ENCODE assay signal across 8 cellular contexts in genomic region chr19:57191141-57192063, GRCh38. TPM values are rescaled to one million over a fixed set of nuclear protein-coding genes. Genes with fewer than 3 reads are reported as not detected.
DNase-seq lines count a peak whose midpoint lies in the region; ATAC-seq and TF ChIP-seq lines count a peak whose summit lies in the region.

ZNF264 (plus strand) TSS chr19:57191500; CDS start chr19:57191914, 414 bp downstream.

- POLR2A ChIA-PET in AG04450 (lab: Yijun Ruan, JAX) = interaction anchor here (0.6 to 1.2 kb wide), 3 partner anchors 49 to 129 kb away, joined by 3 to 7 read pairs (median 3); partner anchors contain the start of gene ZNF543

- ATAC-seq in GM18868 (IDR thresholded peaks at IDR 0.05; ENCODE audit: unreplicated experiment) (peak; percentile 99), HG03108 (IDR thresholded peaks at IDR 0.05; ENCODE audit: unreplicated experiment) (peak; percentile 95)

- peak; percentile 61 for DNase-seq in AG04450 (ENCODE audit: low read depth, low spot score)
- peak; percentile 87 for DNase-seq in NCI-H345 (lab: John Stamatoyannopoulos, UW)
- DNase-seq in activated CD4-positive, alpha-beta T cell treated with anti-CD3 and anti-CD28 coated beads for 4 hours = peak; percentile 85 to 88
- peak; percentile 91 for DNase-seq in choroid plexus epithelial cell (ENCODE audit: low read depth)
- peak; percentile 87 for DNase-seq in kidney glomerular epithelial cell (lab: John Stamatoyannopoulos, UW)
- DNase-seq in stimulated activated CD4-positive, alpha-beta T cell treated with anti-CD3 and anti-CD28 coated beads, Interleukin-15, amount 100 ng/mL, for 48 hours (ENCODE audit: low read depth in 2 of 2) = peak; percentile 81 to 85

- H3K9me3 ChIP-seq in AG04450 (ENCODE audit: control insufficient read depth, insufficient read depth, low read length) = peaks cover 12% of the 10 kb centered on the region

- CTCF ChIA-PET in AG04450 (lab: Charles Lee) = interaction anchor here (0.7 to 0.9 kb wide), 2 partner anchors 23 to 841 kb away, joined by 3 to 4 read pairs; no protein-coding TSS in a partner anchor

- TF ChIP-seq CTCF in AG04450 (IDR thresholded peaks at IDR 0.05; ENCODE audit: low read depth, low read length) (no peak), choroid plexus epithelial cell (conservative IDR thresholded peaks at IDR 0.05; ENCODE audit: low read depth, low read length) (no peak)

- H3K27ac ChIP-seq in AG04450 (ENCODE audit: low read depth, low read length) = peak within 1 kb of the TSS; percentile 85

- peak within 1 kb of the TSS; percentile 97 for H3K4me3 ChIP-seq in AG04450 (ENCODE audit: low read depth, low read length)
- H3K4me3 ChIP-seq in choroid plexus epithelial cell (ENCODE audit: low read depth, low read length) = peak within 1 kb of the TSS; percentile 93

- H3K27me3 ChIP-seq in AG04450 (ENCODE audit: control insufficient read depth, insufficient read depth, low read length) = no peaks in the 10 kb centered on the region

RNA-seq across cellular contexts. Expression of gene ZNF264, which starts in this region (rescaled TPM):
- polyA plus RNA-seq in AG04450 (2011; rRNA removed) = 7.1 and 7.8 TPM in 2 replicates
- polyA minus RNA-seq in AG04450 (2011; rRNA and poly(A)+ RNA removed) = 49.4 and 55.8 TPM in 2 replicates

Comparison
In these comparisons a context has a peak if more than half of its experiments do, and no peak if none do; other contexts are left out.
1. Peak in every context shown above with its lines: DNase-seq, ATAC-seq, H3K4me3 ChIP-seq and H3K27ac ChIP-seq.